Comparison of ENCODE assay signal across 8 cellular contexts in the genomic region with DNA sequence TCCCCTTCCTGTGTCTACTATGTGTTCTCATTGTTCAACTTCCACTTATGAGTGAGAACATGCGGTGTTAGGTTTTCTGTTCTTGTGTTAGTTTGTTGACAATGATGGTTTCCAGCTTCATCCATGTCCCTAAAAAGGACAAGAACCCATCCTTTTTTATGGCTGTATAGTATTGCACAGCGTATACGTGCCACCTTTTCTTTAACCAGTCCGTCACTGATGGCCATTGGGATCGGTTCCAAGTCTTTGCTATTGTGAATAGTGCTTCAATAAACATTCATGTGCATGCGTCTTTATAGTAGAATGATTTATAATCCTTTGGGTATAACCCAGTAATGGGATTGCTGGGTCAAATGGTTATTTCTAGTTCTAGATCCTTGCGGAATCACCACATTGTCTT. TPM values are rescaled to one million over a fixed set of nuclear protein-coding genes. Genes with fewer than 3 reads are reported as not detected.
DNase-seq lines count a peak whose midpoint lies in the region; ATAC-seq, FAIRE-seq and TF ChIP-seq lines count a peak whose summit lies in the region.
"Not testable (repeated sequence)": the region's sequence is repeated elsewhere in the genome, so short reads cannot be mapped to it uniquely, and the experiment has no call there.

No MANE protein-coding gene starts in this region.

- intact Hi-C loops in CD8-positive, alpha-beta T cell (cut with DNase I, micrococcal nuclease); K562 (cut with micrococcal nuclease): not testable (repeated sequence)
- intact Hi-C loops in endothelial cell of umbilical vein (cut with micrococcal nuclease), result loop anchor here (1.0 kb wide), 1 partner anchor 11 kb away; the partner anchor contains the start of gene SEM1

- in situ Hi-C loops in K562 (cut with MboI), result not testable (repeated sequence)

- WGBS in K562 (ENCODE audit: insufficient coverage, low coverage, missing lambda C conversion rate), result 94% methylated on average over 7 of the region's 7 CpGs

- not testable (repeated sequence) for H3K9me3 Mint-ChIP-seq in CD8-positive, alpha-beta T cell; IgD-negative memory B cell; activated naive CD4-positive, alpha-beta T cell treated with anti-CD3 and anti-CD28 coated beads, Interleukin-2, amount 10 ng/mL, durations not matched to agents 7 days and 5 days

- H4K20me1 ChIP-seq in K562 (replicated peaks; ENCODE audit: control insufficient read depth, insufficient read depth, low read length) (peaks cover 27% of the 10 kb centered on the region; the same call in 1 of the 2 replicates), endothelial cell of umbilical vein (replicated peaks; ENCODE audit: control insufficient read depth, extremely low read depth, insufficient read depth, low read length) (peaks cover 24% of the 10 kb centered on the region)

- not testable (repeated sequence) for DNase-seq in CD8-positive, alpha-beta T cell; activated naive CD4-positive, alpha-beta T cell treated with anti-CD3 and anti-CD28 coated beads, Interleukin-2, amount 10 ng/mL, durations not matched to agents 7 days and 5 days; K562 (ENCODE audit: extremely low read depth in 1 of 4, low spot score in 3 of 4)
- DNase-seq in DMS153 treated with DMSO at 0.1 percent for 48 hours (lab: John Stamatoyannopoulos, UW; ENCODE audit: unreplicated experiment) (peak; percentile 35), NCI-H69 (lab: John Stamatoyannopoulos, UW) (peak; percentile 71), NCI-H774 (lab: John Stamatoyannopoulos, UW) (peak; percentile 20), endothelial cell of umbilical vein (ENCODE audit: low read depth, low spot score) (peak; percentile 44)

- not testable (repeated sequence) for H3K4me3 Mint-ChIP-seq in CD8-positive, alpha-beta T cell; IgD-negative memory B cell; activated naive CD4-positive, alpha-beta T cell treated with anti-CD3 and anti-CD28 coated beads, Interleukin-2, amount 10 ng/mL, durations not matched to agents 7 days and 5 days

- not testable (repeated sequence) for H3K4me3 ChIP-seq in CD8-positive, alpha-beta T cell (ENCODE audit: low read depth, low read length); K562; endothelial cell of umbilical vein (replicated peaks in 1 of 3; ENCODE audit: insufficient read depth in 1 of 3, low read depth in 1 of 3, low read length in 3 of 3)

- not testable (repeated sequence) for H3K27me3 ChIP-seq in CD8-positive, alpha-beta T cell (ENCODE audit: insufficient read depth, low read length); K562 (ENCODE audit: control insufficient read depth in 2 of 2, insufficient read depth in 2 of 2, low read length in 2 of 2); endothelial cell of umbilical vein (ENCODE audit: control insufficient read depth in 2 of 2, insufficient read depth in 2 of 2, low read length in 2 of 2)

- TF ChIP-seq EP300 in K562 (IDR thresholded peaks at IDR 0.05; ENCODE audit: low read length), result not testable (repeated sequence)

- H3K9me1 ChIP-seq in K562 (ENCODE audit: control insufficient read depth, insufficient read depth, low read length); endothelial cell of umbilical vein (replicated peaks; ENCODE audit: control insufficient read depth, extremely low read depth, insufficient read depth, low read length): not testable (repeated sequence)

- H3K4me2 ChIP-seq in K562 (ENCODE audit: insufficient read depth, low read length); endothelial cell of umbilical vein (ENCODE audit: insufficient read depth, low read length): not testable (repeated sequence)

- CTCF ChIA-PET in CD8-positive, alpha-beta T cell (lab: Charles Lee); activated naive CD4-positive, alpha-beta T cell treated with anti-CD3 and anti-CD28 coated beads, Interleukin-2, amount 10 ng/mL, durations not matched to agents 7 days and 5 days (lab: Charles Lee); K562 (lab: Yijun Ruan, JAX; ENCODE audit: low intra/inter-chr PET ratio); endothelial cell of umbilical vein (lab: Charles Lee): not testable (repeated sequence)

- not testable (repeated sequence) for H3K36me3 ChIP-seq in CD8-positive, alpha-beta T cell (ENCODE audit: insufficient read depth, low read length); endothelial cell of umbilical vein (ENCODE audit: control insufficient read depth in 2 of 2, extremely low read depth in 1 of 2, insufficient read depth in 2 of 2, low read length in 2 of 2)
- H3K36me3 ChIP-seq in K562 (ENCODE audit: control insufficient read depth, insufficient read depth, low read length), result peaks cover 28% of the 10 kb centered on the region; the same call in 2 of the 3 replicates

- dilution Hi-C loops in endothelial cell of umbilical vein (cut with MboI; ENCODE audit: extremely low pct_ligation_motif_present, low sequenced_read_pairs), result not testable (repeated sequence)

- H3K79me2 ChIP-seq in K562 (ENCODE audit: control insufficient read depth, insufficient read depth, low read length) (peaks cover 90% of the 10 kb centered on the region), endothelial cell of umbilical vein (ENCODE audit: control insufficient read depth, insufficient read depth, low read length) (peaks cover 85% of the 10 kb centered on the region)

- ATAC-seq in CD8-positive, alpha-beta T cell; K562: not testable (repeated sequence)

- H3K27me3 Mint-ChIP-seq in CD8-positive, alpha-beta T cell (ENCODE audit: low read depth); IgD-negative memory B cell; activated naive CD4-positive, alpha-beta T cell treated with anti-CD3 and anti-CD28 coated beads, Interleukin-2, amount 10 ng/mL, durations not matched to agents 7 days and 5 days: not testable (repeated sequence)

- not testable (repeated sequence) for H3K27ac ChIP-seq in CD8-positive, alpha-beta T cell (ENCODE audit: low read depth, low read length); K562 (ENCODE audit: extremely low read depth, low read depth, low read length); endothelial cell of umbilical vein (ENCODE audit: insufficient read depth, low read depth, low read length)

- H2AFZ ChIP-seq in K562 (ENCODE audit: low read depth, low read length); endothelial cell of umbilical vein (ENCODE audit: low read depth, low read length): not testable (repeated sequence)

- H3K9ac ChIP-seq in K562 (ENCODE audit: insufficient read depth in 1 of 2, low read depth in 2 of 2, low read length in 2 of 2); endothelial cell of umbilical vein (replicated peaks; ENCODE audit: extremely low read depth, insufficient read depth, low read length): not testable (repeated sequence)

- not testable (repeated sequence) for H3K9me3 ChIP-seq in CD8-positive, alpha-beta T cell (ENCODE audit: low read length); K562 (replicated peaks; ENCODE audit: control insufficient read depth, insufficient read depth, low read depth, low read length); endothelial cell of umbilical vein (replicated peaks; ENCODE audit: control insufficient read depth, insufficient read depth, low read length)

- peaks cover 87% of the 10 kb centered on the region for H3K4me1 Mint-ChIP-seq in CD8-positive, alpha-beta T cell (ENCODE audit: low read depth)
- peaks cover 19 to 30% (median 23%) of the 10 kb centered on the region in 3 donors for H3K4me1 Mint-ChIP-seq in IgD-negative memory B cell
- not testable (repeated sequence) for H3K4me1 Mint-ChIP-seq in activated naive CD4-positive, alpha-beta T cell treated with anti-CD3 and anti-CD28 coated beads, Interleukin-2, amount 10 ng/mL, durations not matched to agents 7 days and 5 days

- not testable (repeated sequence) for TF ChIP-seq POLR2A in K562 (conservative IDR thresholded peaks at IDR 0.05); endothelial cell of umbilical vein (IDR thresholded peaks at IDR 0.05; ENCODE audit: low read depth, low read length)

- POLR2A ChIA-PET in CD8-positive, alpha-beta T cell (lab: Charles Lee); K562 (lab: Yijun Ruan, JAX); endothelial cell of umbilical vein (lab: Charles Lee): not testable (repeated sequence)

- peak overlapping the region; percentile 10 for H3K27ac Mint-ChIP-seq in CD8-positive, alpha-beta T cell
- H3K27ac Mint-ChIP-seq in IgD-negative memory B cell, result peak overlapping the region in 2 of 3 donors; percentile 32 to 63
- H3K27ac Mint-ChIP-seq in activated naive CD4-positive, alpha-beta T cell treated with anti-CD3 and anti-CD28 coated beads, Interleukin-2, amount 10 ng/mL, durations not matched to agents 7 days and 5 days, result peak overlapping the region; percentile 49

- TF ChIP-seq CTCF in CD8-positive, alpha-beta T cell (IDR thresholded peaks at IDR 0.05); K562 (IDR thresholded peaks at IDR 0.05 in 2 of 3, conservative IDR thresholded peaks at IDR 0.05 in 1 of 3; ENCODE audit: insufficient read depth in 2 of 3, low read depth in 1 of 3, low read length in 3 of 3); endothelial cell of umbilical vein (IDR thresholded peaks at IDR 0.05; ENCODE audit: extremely low read depth in 1 of 2, insufficient read depth in 1 of 2, low read depth in 1 of 2, low read length in 2 of 2): not testable (repeated sequence)

- H3K36me3 Mint-ChIP-seq in CD8-positive, alpha-beta T cell, result peaks cover 39% of the 10 kb centered on the region
- peaks cover 11% of the 10 kb centered on the region for H3K36me3 Mint-ChIP-seq in IgD-negative memory B cell
- H3K36me3 Mint-ChIP-seq in activated naive CD4-positive, alpha-beta T cell treated with anti-CD3 and anti-CD28 coated beads, Interleukin-2, amount 10 ng/mL, durations not matched to agents 7 days and 5 days, result peaks cover 23% of the 10 kb centered on the region

- not testable (repeated sequence) for BruUV-seq in K562 (replicated peaks; lab: Mats Ljungman, UMichigan); endothelial cell of umbilical vein (replicated peaks; lab: Mats Ljungman, UMichigan)

- FAIRE-seq in K562 (lab: Jason Lieb, UNC); endothelial cell of umbilical vein (lab: Jason Lieb, UNC): not testable (repeated sequence)

- peaks cover 22% of the 10 kb centered on the region for H3K4me1 ChIP-seq in CD8-positive, alpha-beta T cell (ENCODE audit: insufficient read depth, low read length)
- H3K4me1 ChIP-seq in K562 (replicated peaks in 1 of 2; ENCODE audit: control insufficient read depth in 2 of 2, insufficient read depth in 2 of 2, low read length in 2 of 2); endothelial cell of umbilical vein (ENCODE audit: control insufficient read depth, extremely low read depth, insufficient read depth, low read length): not testable (repeated sequence)

- TF ChIP-seq RAD21 in K562 (CRISPR knock-in tag; conservative IDR thresholded peaks at IDR 0.05 in 1 of 2, IDR thresholded peaks at IDR 0.05 in 1 of 2), result not testable (repeated sequence)

RNA-seq across cellular contexts. Expression of gene SEM1, which starts 11.2 kb away (rescaled TPM):
- 10 to 100 TPM; 14.7 to 15.6 TPM for total RNA-seq in CD8-positive, alpha-beta T cell
- 139 TPM for polyA plus RNA-seq in IgD-negative memory B cell
- total RNA-seq in K562 (2011; cell fraction: chromatin; rRNA removed; ENCODE audit: low replicate concordance), result 14.1 and 57.9 TPM in 2 replicates
- total RNA-seq in K562 (2011; cell fraction: nucleolus; rRNA removed), result 5.7 and 10.9 TPM in 2 replicates
- 34.2 and 66.3 TPM in 2 replicates for total RNA-seq in K562 (2011; cell fraction: nucleoplasm; rRNA removed)
- total RNA-seq in K562 (2014; rRNA removed), result 206 and 336 TPM in 2 replicates
- 454 and 542 TPM in 2 replicates for total RNA-seq in K562 (2014; rRNA removed; fragmentation: Illumina TruSeq; extraction: Trizol)
- 500 and 532 TPM in 2 replicates for total RNA-seq in K562 (2015; rRNA removed; fragmentation: Illumina TruSeq; extraction: Trizol)
- total RNA-seq in K562 (2021), result 74.7 and 78.5 TPM in 2 replicates
- polyA plus RNA-seq in K562 (2011; rRNA removed), result 49.6 and 117 TPM in 2 replicates
- 6.5 and 16.5 TPM in 2 replicates for polyA plus RNA-seq in K562 (2011; cell fraction: cytosol; rRNA removed)
- polyA plus RNA-seq in K562 (2011; cell fraction: nucleus; rRNA removed), result 14.6 and 17.9 TPM in 2 replicates
- polyA plus RNA-seq in K562 (2012), result 131 and 707 TPM in 2 replicates
- 237 and 345 TPM in 2 replicates for polyA plus RNA-seq in K562 (2014; fragmentation: Illumina TruSeq; extraction: Trizol)
- polyA plus RNA-seq in K562 (2014; fragmentation: Nextera tagmentation; extraction: Ambion mirVana), result 100 to 1,000 TPM; 560 to 756 TPM
- 869 and 938 TPM in 2 replicates for polyA plus RNA-seq in K562 (2014; rRNA removed)
- polyA minus RNA-seq in K562 (2011; rRNA and poly(A)+ RNA removed), result 103 and 157 TPM in 2 replicates
- 14.1 and 17.6 TPM in 2 replicates for polyA minus RNA-seq in K562 (2011; cell fraction: cytosol; rRNA and poly(A)+ RNA removed)
- polyA minus RNA-seq in K562 (2011; cell fraction: nucleus; rRNA and poly(A)+ RNA removed), result 18.0 and 25.1 TPM in 2 replicates
- total RNA-seq in endothelial cell of umbilical vein, result 81.6 and 94.7 TPM in 2 replicates
- polyA plus RNA-seq in endothelial cell of umbilical vein, result 9.2 and 16.7 TPM in 2 replicates
- polyA plus RNA-seq in endothelial cell of umbilical vein (2011; cell fraction: cytosol; rRNA removed), result 36.5 and 43.3 TPM in 2 replicates
- 18.6 and 28.4 TPM in 2 replicates for polyA plus RNA-seq in endothelial cell of umbilical vein (2011; cell fraction: nucleus; rRNA removed)
- 394 and 491 TPM in 2 replicates for polyA plus RNA-seq in endothelial cell of umbilical vein (2012)
- 12.8 and 27.6 TPM in 2 replicates for polyA minus RNA-seq in endothelial cell of umbilical vein
- polyA minus RNA-seq in endothelial cell of umbilical vein (2011; cell fraction: cytosol; rRNA and poly(A)+ RNA removed), result 12.1 TPM
- 23.0 and 35.1 TPM in 2 replicates for polyA minus RNA-seq in endothelial cell of umbilical vein (2011; cell fraction: nucleus; rRNA and poly(A)+ RNA removed)
